ENCODE assay signal across 19 cellular contexts in genomic region chr17:15447928-15448579, GRCh38. TPM values are rescaled to one million over a fixed set of nuclear protein-coding genes. Genes with fewer than 3 reads are reported as not detected.
DNase-seq lines count a peak whose midpoint lies in the region; ATAC-seq, FAIRE-seq and TF ChIP-seq lines count a peak whose summit lies in the region.
"Had no signal": no experiment of that assay in that cellular context is flagged by ENCODE, and none has a peak within 500 bp of the region (broad histone marks: within the 10 kb centered on the region; RNA-seq: fewer than 3 reads in every experiment).

No MANE protein-coding gene starts in this region.

- CTCF ChIA-PET in H1 (lab: Charles Lee; ENCODE audit: partially characterized antibody), result interaction anchor here (1.2 to 5.5 kb wide), 4 partner anchors 8 to 188 kb away, joined by 3 to 35 read pairs (median 25); no protein-coding TSS in a partner anchor

- H2AK5ac ChIP-seq in H1 (ENCODE audit: low read depth, low read length) (no peak overlapping the region), mesendoderm (ENCODE audit: low read length) (no peak overlapping the region)

- no peak overlapping the region for H4K5ac ChIP-seq in H1 (ENCODE audit: insufficient read length, low read depth, low read length)
- no peak overlapping the region for H4K5ac ChIP-seq in mesendoderm (ENCODE audit: low read length)

- no peak for TF ChIP-seq RAD21 in H1 (IDR thresholded peaks at IDR 0.05 in 1 of 2, conservative IDR thresholded peaks at IDR 0.05 in 1 of 2; ENCODE audit: low read depth in 2 of 2, low read length in 2 of 2)

- H3K23me2 ChIP-seq in H1 (ENCODE audit: low read depth, low read length), result no peaks in the 10 kb centered on the region

- H3K9ac ChIP-seq in H1 (replicated peaks in 1 of 4; ENCODE audit: extremely low read depth in 1 of 4, low read depth in 3 of 4, low read length in 3 of 4) (no peak overlapping the region), mesendoderm (ENCODE audit: low read length) (no peak overlapping the region)
- H3K9ac ChIP-seq: KMS-11 had no signal

- H2BK5ac ChIP-seq in H1 (ENCODE audit: low read depth, low read length), result no peak overlapping the region
- no peak overlapping the region for H2BK5ac ChIP-seq in mesendoderm (ENCODE audit: low read length)

- DNase-seq in H1 (ENCODE audit: low read depth in 1 of 2, low spot score in 2 of 2) (no peak), left ventricle myocardium superior (no peak), mesendoderm (no peak), upper lobe of left lung (no peak), Peyer's patch (no peak), T-helper 1 cell (no peak), SHP77 treated with DMSO at 0.1 percent for 48 hours (lab: John Stamatoyannopoulos, UW) (no peak)
- DNase-seq: activated CD4-positive, alpha-beta T cell treated with anti-CD3 and anti-CD28 coated beads for 48 hours; activated CD8-positive, alpha-beta memory T cell treated with anti-CD3 and anti-CD28 coated beads, Interleukin-2, amount 50 U/mL, for 4 hours; activated effector memory CD4-positive, alpha-beta T cell treated with anti-CD3 and anti-CD28 coated beads, Interleukin-2, amount 50 U/mL, for 16 hours; CD8-positive, alpha-beta memory T cell; head of caudate nucleus; HFFc6; NCI-H2029 treated with DMSO at 0.1 percent for 48 hours; NCI-H510A treated with DMSO at 0.1 percent for 48 hours; stimulated activated CD4-positive, alpha-beta T cell treated with anti-CD3 and anti-CD28 coated beads, Interleukin-15, amount 100 ng/mL, for 24 hours; thyroid gland had no signal

- no peak overlapping the region for H2BK12ac ChIP-seq in H1 (ENCODE audit: low read depth, low read length)

- H3K79me1 ChIP-seq in H1 (ENCODE audit: low read depth, low read length), result no peaks in the 10 kb centered on the region
- no peaks in the 10 kb centered on the region for H3K79me1 ChIP-seq in mesendoderm (ENCODE audit: low read length)

- no peaks in the 10 kb centered on the region for H3K79me2 ChIP-seq in H1 (ENCODE audit: control insufficient read depth in 1 of 2, insufficient read depth in 2 of 2, low read length in 2 of 2)
- H3K79me2 ChIP-seq in mesendoderm (ENCODE audit: control insufficient read depth, insufficient read depth, low read length), result no peaks in the 10 kb centered on the region

- H3K23ac ChIP-seq in H1 (ENCODE audit: insufficient read length), result no peak overlapping the region
- no peak overlapping the region for H3K23ac ChIP-seq in mesendoderm (ENCODE audit: low read length)

- TF ChIP-seq EP300 in H1 (IDR thresholded peaks at IDR 0.05; ENCODE audit: borderline replicate concordance in 1 of 2, low read depth in 2 of 2, low read length in 2 of 2) (no peak), upper lobe of left lung (IDR thresholded peaks at IDR 0.05) (peak; percentile 13 to 81 (median 45))

- H3K4me3 ChIP-seq in H1 (ENCODE audit: extremely low read depth in 1 of 4, insufficient read depth in 2 of 4, low read depth in 3 of 4, low read length in 4 of 4) (no peak overlapping the region), mesendoderm (ENCODE audit: low read length) (no peak overlapping the region), upper lobe of left lung (no peak overlapping the region), Peyer's patch (no peak overlapping the region)
- H3K4me3 ChIP-seq: thyroid gland had no signal

- ATAC-seq in left ventricle myocardium superior (peak; percentile 75), upper lobe of left lung (ENCODE audit: low FRiP score in 2 of 2) (no peak)
- ATAC-seq: stimulated activated effector memory CD8-positive, alpha-beta T cell treated with anti-CD3 and anti-CD28 coated beads, Interleukin-12 subunit alpha, Interleukin-12 subunit beta, amount 100 ng/mL, for 72 hours had no signal

- H3K27ac ChIP-seq in H1 (ENCODE audit: low read depth, low read length), result no peak overlapping the region
- H3K27ac ChIP-seq in mesendoderm (ENCODE audit: low read depth, low read length), result no peak overlapping the region
- H3K27ac ChIP-seq in upper lobe of left lung, result peak overlapping the region; percentile 37 to 75 (median 54)
- peak overlapping the region in 2 of 4 donors; percentile 24 to 42 for H3K27ac ChIP-seq in Peyer's patch
- H3K27ac ChIP-seq: KMS-11 had no signal

- WGBS in H1 (ENCODE audit: extremely low coverage in 1 of 2, insufficient coverage in 1 of 2, insufficient read length in 1 of 2, insufficient replicate concordance in 2 of 2, low coverage in 1 of 2, low lambda C conversion rate in 2 of 2, missing lambda C conversion rate in 1 of 2), 2 experiments, result 91% methylated on average over 6 of the region's 6 CpGs; no CpG with 5 or more reads in 1 of the 2 experiments
- no CpG with 5 or more reads among the region's 6 CpGs for WGBS in mesendoderm (ENCODE audit: extremely low coverage, insufficient coverage, low lambda C conversion rate)
- 71 to 82% methylated on average over 6 of the region's 6 CpGs for WGBS in upper lobe of left lung, 2 donors

- no peak for FAIRE-seq in H1 (lab: Jason Lieb, UNC)

- POLR2A ChIA-PET in H1 (lab: Charles Lee; ENCODE audit: partially characterized antibody), result interaction anchor here (1.0 kb wide), 1 partner anchor 12 kb away, joined by 4 read pairs; no protein-coding TSS in a partner anchor

- H3K4me1 ChIP-seq in H1 (replicated peaks in 1 of 4; ENCODE audit: control insufficient read depth in 3 of 4, insufficient read depth in 4 of 4, low read length in 3 of 4) (no peaks in the 10 kb centered on the region), mesendoderm (ENCODE audit: control insufficient read depth, low read depth, low read length) (peaks cover 3% of the 10 kb centered on the region), upper lobe of left lung (peaks cover 0 to 8% (median 6%) of the 10 kb centered on the region in 4 donors), Peyer's patch (peaks cover 0 to 13% (median 2%) of the 10 kb centered on the region in 4 donors)

- H3K4me2 ChIP-seq in H1 (ENCODE audit: insufficient read depth in 1 of 2, low read depth in 2 of 2, low read length in 2 of 2) (no peak overlapping the region), mesendoderm (ENCODE audit: low read length) (no peak overlapping the region)
- H3K4me2 ChIP-seq: KMS-11 had no signal

- H4K8ac ChIP-seq in H1 (ENCODE audit: extremely low read depth, insufficient read depth, low read length) (peak overlapping the region; percentile 8; the same call in 1 of the 2 replicates), mesendoderm (ENCODE audit: low read depth, low read length) (no peak overlapping the region)

- H3K56ac ChIP-seq in H1 (replicated peaks; ENCODE audit: insufficient read length, low read depth, low read length), result no peak overlapping the region
- no peak overlapping the region for H3K56ac ChIP-seq in mesendoderm (ENCODE audit: low read length)

- no peak for TF ChIP-seq CTCF in H1 (IDR thresholded peaks at IDR 0.05; ENCODE audit: control extremely low read depth in 1 of 3, insufficient read depth in 1 of 3, low read depth in 1 of 3, low read length in 3 of 3)
- TF ChIP-seq CTCF in upper lobe of left lung (IDR thresholded peaks at IDR 0.05), result no peak
- TF ChIP-seq CTCF in Peyer's patch (IDR thresholded peaks at IDR 0.05), result no peak

- H2BK15ac ChIP-seq in H1 (ENCODE audit: low read length) (no peak overlapping the region), mesendoderm (replicated peaks; ENCODE audit: low read depth) (no peak overlapping the region)

- no peak overlapping the region for H4K91ac ChIP-seq in H1 (replicated peaks; ENCODE audit: insufficient read length, low read length)

- H3K27me3 ChIP-seq in H1 (replicated peaks in 1 of 4; ENCODE audit: control insufficient read depth in 3 of 4, extremely low read depth in 1 of 4, insufficient read depth in 3 of 4, low read length in 3 of 4) (no peaks in the 10 kb centered on the region), mesendoderm (ENCODE audit: insufficient read depth, low read length, poor library complexity) (no peaks in the 10 kb centered on the region), upper lobe of left lung (no peaks in the 10 kb centered on the region), Peyer's patch (no peaks in the 10 kb centered on the region)
- H3K27me3 ChIP-seq: thyroid gland had no signal

- no peaks in the 10 kb centered on the region; a peak in 1 of 8 replicates for H3K36me3 ChIP-seq in H1 (ENCODE audit: control insufficient read depth in 2 of 4, insufficient read depth in 4 of 4, low read length in 3 of 4)
- H3K36me3 ChIP-seq in mesendoderm (ENCODE audit: control insufficient read depth, insufficient read depth, low read length), result peaks cover 1% of the 10 kb centered on the region
- no peaks in the 10 kb centered on the region for H3K36me3 ChIP-seq in upper lobe of left lung
- H3K36me3 ChIP-seq in Peyer's patch, result no peaks in the 10 kb centered on the region
- H3K36me3 ChIP-seq: thyroid gland had no signal

- H3K4ac ChIP-seq in H1 (replicated peaks; ENCODE audit: insufficient read length, low read depth, low read length), result no peak overlapping the region
- no peak overlapping the region for H3K4ac ChIP-seq in mesendoderm (ENCODE audit: low read depth, low read length)

- no peak overlapping the region for H3K18ac ChIP-seq in H1 (ENCODE audit: extremely low read depth, low read length)
- peak overlapping the region; percentile 13 for H3K18ac ChIP-seq in mesendoderm (ENCODE audit: low read length)

- no peaks in the 10 kb centered on the region for H4K20me1 ChIP-seq in H1 (replicated peaks in 1 of 2; ENCODE audit: control insufficient read depth in 1 of 2, insufficient read depth in 2 of 2, low read length in 2 of 2)

- H3K9me3 ChIP-seq in H1 (ENCODE audit: insufficient read depth in 2 of 2, low read depth in 1 of 2, low read length in 1 of 2) (no peaks in the 10 kb centered on the region), upper lobe of left lung (no peaks in the 10 kb centered on the region), Peyer's patch (no peaks in the 10 kb centered on the region)
- H3K9me3 ChIP-seq: thyroid gland had no signal

- H2BK120ac ChIP-seq in H1 (replicated peaks; ENCODE audit: low read depth, low read length) (no peak overlapping the region), mesendoderm (ENCODE audit: low read depth, low read length) (no peak overlapping the region)

- intact Hi-C loops in left ventricle myocardium superior (cut with micrococcal nuclease), result no loop called here

- no peak for TF ChIP-seq POLR2A in H1 (IDR thresholded peaks at IDR 0.05; ENCODE audit: control extremely low read depth in 1 of 2, low read depth in 2 of 2, low read length in 2 of 2)
- TF ChIP-seq POLR2A in upper lobe of left lung (IDR thresholded peaks at IDR 0.05), result no peak
- TF ChIP-seq POLR2A in Peyer's patch (IDR thresholded peaks at IDR 0.05), result no peak

- no peak overlapping the region for H2BK20ac ChIP-seq in H1 (ENCODE audit: low read length)

- H3K14ac ChIP-seq in H1 (ENCODE audit: insufficient read length), result no peak overlapping the region

- H2AFZ ChIP-seq in H1 (ENCODE audit: low read length), result no peak overlapping the region

RNA-seq across cellular contexts. Expression of gene CDRT4, which starts 19.4 kb away (rescaled TPM):
- total RNA-seq in H1 (2021; fragmentation: NEBNext Ultra II Directional; extraction: Animal tissue kit (Norgen Biotek cat#: 25700)), result 1.4 and 2.6 TPM in 2 replicates
- polyA plus RNA-seq in H1 (2011; rRNA removed), result 3.0 and 5.6 TPM in 2 replicates
- polyA plus RNA-seq in H1 (2011; cell fraction: cytosol; rRNA removed), result 3.0 TPM
- 21.9 TPM for polyA plus RNA-seq in H1 (2011; cell fraction: nucleus; rRNA removed)
- 0.42 to 3.4 TPM (median 2.2 TPM) in 4 replicates for polyA plus RNA-seq in H1 (2012, experiment 1 of 2)
- polyA plus RNA-seq in H1 (2012, experiment 2 of 2), result not detected
- polyA plus RNA-seq in H1 (2013, experiment 1 of 2), result 6.8 TPM
- polyA plus RNA-seq in H1 (2013, experiment 2 of 2), result 5.8 TPM
- polyA minus RNA-seq in H1 (2011; rRNA and poly(A)+ RNA removed), result 4.2 and 7.3 TPM in 2 replicates
- polyA minus RNA-seq in H1 (2011; cell fraction: cytosol; rRNA and poly(A)+ RNA removed), result 4.4 TPM
- 13.8 TPM for polyA minus RNA-seq in H1 (2011; cell fraction: nucleus; rRNA and poly(A)+ RNA removed)
- total RNA-seq in left ventricle myocardium superior (1.4 TPM), upper lobe of left lung (10 to 100 TPM in 2 of 6 donors, 1 to 10 TPM in 3, not detected in 1; 4.7 to 38.8 (median 5.8) TPM), Peyer's patch (10 to 100 TPM in 3 of 4 donors, not detected in 1; 17.9 to 28.5 (median 26.4) TPM)
- 6.1 TPM for polyA plus RNA-seq in mesendoderm (2013, experiment 1 of 2)
- polyA plus RNA-seq in mesendoderm (2013, experiment 2 of 2), result 5.9 TPM
- polyA plus RNA-seq: CD8-positive, alpha-beta memory T cell had no signal

Comparison
In these comparisons a context has a peak if more than half of its experiments do, and no peak if none do; other contexts are left out.
1. H3K27ac ChIP-seq: peak in upper lobe of left lung (4 of 4); none in H1 (single experiment) and mesendoderm (single experiment).